Comparison of ENCODE assay signal across 16 cellular contexts in the genomic region with DNA sequence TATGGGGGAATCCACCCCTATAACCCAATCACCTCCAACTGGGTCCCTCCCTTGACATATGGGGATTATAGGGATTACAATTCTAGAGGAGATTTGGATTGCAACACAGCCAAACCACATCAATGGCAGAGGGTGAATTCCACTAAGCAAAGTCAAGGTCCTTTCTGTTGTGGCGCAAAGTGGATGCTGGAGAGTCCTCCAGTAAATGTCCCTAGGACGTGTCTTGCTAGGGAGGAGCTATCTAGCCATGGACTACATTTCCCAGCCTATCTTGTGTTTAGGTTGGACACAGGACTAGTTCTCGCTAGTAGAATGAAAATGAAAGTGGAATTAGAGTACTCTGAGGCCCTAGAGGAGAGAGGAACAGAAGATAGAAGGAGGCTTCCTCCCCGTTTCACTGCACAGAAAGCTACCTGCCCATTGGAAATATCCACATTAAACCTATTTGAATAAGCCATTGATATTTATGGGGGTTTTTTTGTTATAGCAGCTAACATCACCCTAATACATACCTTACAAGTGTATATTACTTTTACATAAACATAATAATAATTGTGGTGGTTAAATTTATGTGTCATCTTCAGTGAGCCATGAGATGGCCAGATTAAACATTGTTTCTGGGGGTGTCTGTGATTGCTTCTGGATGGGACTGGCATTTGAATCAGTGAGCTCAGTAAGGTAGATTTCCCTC. TPM values are rescaled to one million over a fixed set of nuclear protein-coding genes. Genes with fewer than 3 reads are reported as not detected.
DNase-seq lines count a peak whose midpoint lies in the region; ATAC-seq, FAIRE-seq and TF ChIP-seq lines count a peak whose summit lies in the region.
"Had no signal": no experiment of that assay in that cellular context is flagged by ENCODE, and none has a peak within 500 bp of the region (broad histone marks: within the 10 kb centered on the region; RNA-seq: fewer than 3 reads in every experiment).

No MANE protein-coding gene starts in this region.

- 24% methylated on average over 4 of the region's 4 CpGs for WGBS in A549 (ENCODE audit: missing lambda C conversion rate)
- 66% methylated on average over 4 of the region's 4 CpGs for WGBS in mammary epithelial cell (ENCODE audit: low coverage, missing lambda C conversion rate)

- H3K4me3 Mint-ChIP-seq in osteocyte (ENCODE audit: unreplicated experiment) = no peak overlapping the region
- H3K4me3 Mint-ChIP-seq in activated T-helper 1 cell treated with anti-CD3 and anti-CD28 coated beads, Interleukin-12 subunit alpha, Interleukin-12 subunit beta, Interleukin-2, Interleukin-4 antibody, amounts not matched to agents 30 ng/mL and 10 ng/mL and 1 ng/mL, durations not matched to agents 14 hours and 24 hours and 36 hours = no peak overlapping the region
- H3K4me3 Mint-ChIP-seq: CD4-positive, alpha-beta T cell had no signal

- DNase-seq in A549 (ENCODE audit: low read depth in 1 of 2, low spot score in 1 of 2) = no peak
- peak; percentile 0 for DNase-seq in ELR (ENCODE audit: low read depth)
- DNase-seq in NCI-H82 (lab: John Stamatoyannopoulos, UW) = peak; percentile 73
- DNase-seq in amniotic epithelial cell (ENCODE audit: low read depth) = peak; percentile 3
- no peak for DNase-seq in osteocyte (ENCODE audit: extremely low spot score, unreplicated experiment)
- no peak for DNase-seq in mammary epithelial cell
- no peak for DNase-seq in activated T-helper 1 cell treated with anti-CD3 and anti-CD28 coated beads, Interleukin-12 subunit alpha, Interleukin-12 subunit beta, Interleukin-2, Interleukin-4 antibody, amounts not matched to agents 30 ng/mL and 10 ng/mL and 1 ng/mL, durations not matched to agents 14 hours and 24 hours and 36 hours (ENCODE audit: low spot score)
- DNase-seq: ACHN; Calu3; CD4-positive, alpha-beta T cell; HCEC 1CT; NCI-H1105 treated with DMSO at 0.1 percent for 48 hours; NCI-H187 treated with DMSO at 0.1 percent for 48 hours; NCI-H2171; NCI-H446 treated with DMSO at 0.1 percent for 48 hours; T-helper 1 cell had no signal

- peaks cover 8% of the 10 kb centered on the region for H3K27me3 Mint-ChIP-seq in osteocyte (ENCODE audit: unreplicated experiment)
- no peaks in the 10 kb centered on the region for H3K27me3 Mint-ChIP-seq in activated T-helper 1 cell treated with anti-CD3 and anti-CD28 coated beads, Interleukin-12 subunit alpha, Interleukin-12 subunit beta, Interleukin-2, Interleukin-4 antibody, amounts not matched to agents 30 ng/mL and 10 ng/mL and 1 ng/mL, durations not matched to agents 14 hours and 24 hours and 36 hours (ENCODE audit: insufficient read depth)

- BruUV-seq in mammary epithelial cell (replicated peaks; lab: Mats Ljungman, UMichigan) = no TSS peak

- peak overlapping the region; percentile 16; the same call in 2 of the 3 replicates for H3K4me2 ChIP-seq in A549
- H3K4me2 ChIP-seq in mammary epithelial cell (ENCODE audit: insufficient read depth, low read depth, low read length) = no peak overlapping the region

- CTCF ChIA-PET in A549 (lab: Yijun Ruan, JAX) = interaction anchor here (1.3 kb wide), 1 partner anchor 39 kb away, joined by 3 read pairs; no protein-coding TSS in a partner anchor
- CTCF ChIA-PET in mammary epithelial cell (lab: Charles Lee; ENCODE audit: low non-redundant PET) = no interaction called here

- H3K9ac ChIP-seq in mammary epithelial cell (ENCODE audit: insufficient read depth, low read length) = no peak overlapping the region

- no peak for TF ChIP-seq EP300 in A549 (IDR thresholded peaks at IDR 0.05)

- H3K36me3 ChIP-seq in mammary epithelial cell (ENCODE audit: insufficient read depth, low read length) = no peaks in the 10 kb centered on the region

- H3K9me3 Mint-ChIP-seq in osteocyte (ENCODE audit: unreplicated experiment) = no peaks in the 10 kb centered on the region
- H3K9me3 Mint-ChIP-seq in activated T-helper 1 cell treated with anti-CD3 and anti-CD28 coated beads, Interleukin-12 subunit alpha, Interleukin-12 subunit beta, Interleukin-2, Interleukin-4 antibody, amounts not matched to agents 30 ng/mL and 10 ng/mL and 1 ng/mL, durations not matched to agents 14 hours and 24 hours and 36 hours = no peaks in the 10 kb centered on the region
- H3K9me3 Mint-ChIP-seq: CD4-positive, alpha-beta T cell had no signal

- no peak for ATAC-seq in A549

- no peak overlapping the region for H3K27ac Mint-ChIP-seq in osteocyte (ENCODE audit: unreplicated experiment)
- H3K27ac Mint-ChIP-seq in activated T-helper 1 cell treated with anti-CD3 and anti-CD28 coated beads, Interleukin-12 subunit alpha, Interleukin-12 subunit beta, Interleukin-2, Interleukin-4 antibody, amounts not matched to agents 30 ng/mL and 10 ng/mL and 1 ng/mL, durations not matched to agents 14 hours and 24 hours and 36 hours = no peak overlapping the region
- H3K27ac Mint-ChIP-seq: CD4-positive, alpha-beta T cell had no signal

- dilution Hi-C loops in mammary epithelial cell (cut with HindIII; ENCODE audit: low sequenced_read_pairs) = no loop called here

- H3K79me2 ChIP-seq in mammary epithelial cell (ENCODE audit: insufficient read depth, low read length) = no peaks in the 10 kb centered on the region

- no peak for FAIRE-seq in A549 (lab: Jason Lieb, UNC)

- POLR2A ChIA-PET in A549 (lab: Yijun Ruan, JAX) = interaction anchor here (0.6 kb wide), 1 partner anchor 286 kb away, joined by 3 read pairs; no protein-coding TSS in a partner anchor

- H3K9me3 ChIP-seq in A549 (peaks cover 3% of the 10 kb centered on the region; the same call in 2 of the 3 replicates), mammary epithelial cell (replicated peaks; ENCODE audit: insufficient read depth, low read length) (no peaks in the 10 kb centered on the region)

- no peak overlapping the region for H2AFZ ChIP-seq in mammary epithelial cell (ENCODE audit: low read depth, low read length)

- H3K27ac ChIP-seq in A549 (no peak overlapping the region), mammary epithelial cell (ENCODE audit: insufficient read depth, low read depth, low read length) (no peak overlapping the region)

- TF ChIP-seq RAD21 in A549 (conservative IDR thresholded peaks at IDR 0.05 in 1 of 2, IDR thresholded peaks at IDR 0.05 in 1 of 2) = no peak

- no peaks in the 10 kb centered on the region for H3K36me3 Mint-ChIP-seq in osteocyte (ENCODE audit: unreplicated experiment)
- no peaks in the 10 kb centered on the region for H3K36me3 Mint-ChIP-seq in activated T-helper 1 cell treated with anti-CD3 and anti-CD28 coated beads, Interleukin-12 subunit alpha, Interleukin-12 subunit beta, Interleukin-2, Interleukin-4 antibody, amounts not matched to agents 30 ng/mL and 10 ng/mL and 1 ng/mL, durations not matched to agents 14 hours and 24 hours and 36 hours (ENCODE audit: low read depth)

- in situ Hi-C loops in mammary epithelial cell (cut with MboI; ENCODE audit: low sequenced_read_pairs in 2 of 2) = loop anchor here in 1 of 2 donors (25.0 kb wide), 1 partner anchor 976 kb away; no protein-coding TSS in a partner anchor

- H3K4me3 ChIP-seq in A549 (no peak overlapping the region), mammary epithelial cell (replicated peaks in 1 of 3; ENCODE audit: insufficient read depth in 1 of 3, low read depth in 2 of 3, low read length in 3 of 3) (no peak overlapping the region)

- TF ChIP-seq CTCF in A549 (IDR thresholded peaks at IDR 0.05) = no peak
- no peak for TF ChIP-seq CTCF in osteocyte (IDR thresholded peaks at IDR 0.05)
- no peak for TF ChIP-seq CTCF in mammary epithelial cell (conservative IDR thresholded peaks at IDR 0.05 in 1 of 2, IDR thresholded peaks at IDR 0.05 in 1 of 2; ENCODE audit: extremely low read depth in 1 of 2, insufficient read depth in 1 of 2, low read depth in 1 of 2, low read length in 2 of 2)

- H3K27me3 ChIP-seq in mammary epithelial cell (ENCODE audit: insufficient read depth, low read length) = peaks cover 2% of the 10 kb centered on the region

- H3K4me1 Mint-ChIP-seq in osteocyte (ENCODE audit: unreplicated experiment) = no peaks in the 10 kb centered on the region
- H3K4me1 Mint-ChIP-seq in activated T-helper 1 cell treated with anti-CD3 and anti-CD28 coated beads, Interleukin-12 subunit alpha, Interleukin-12 subunit beta, Interleukin-2, Interleukin-4 antibody, amounts not matched to agents 30 ng/mL and 10 ng/mL and 1 ng/mL, durations not matched to agents 14 hours and 24 hours and 36 hours (ENCODE audit: low read depth) = no peaks in the 10 kb centered on the region

- intact Hi-C loops in mammary epithelial cell (cut with micrococcal nuclease) = no loop called here
- intact Hi-C loops in activated T-helper 1 cell treated with anti-CD3 and anti-CD28 coated beads, Interleukin-12 subunit alpha, Interleukin-12 subunit beta, Interleukin-2, Interleukin-4 antibody, amounts not matched to agents 30 ng/mL and 10 ng/mL and 1 ng/mL, durations not matched to agents 14 hours and 24 hours and 36 hours (cut with micrococcal nuclease) = no loop called here

- no peak for TF ChIP-seq POLR2A in A549 (IDR thresholded peaks at IDR 0.05; ENCODE audit: low read length)

- H3K4me1 ChIP-seq in A549 (no peaks in the 10 kb centered on the region), mammary epithelial cell (ENCODE audit: insufficient read depth, low read length) (no peaks in the 10 kb centered on the region)

- no peaks in the 10 kb centered on the region for H4K20me1 ChIP-seq in mammary epithelial cell (ENCODE audit: insufficient read depth, low read length)

TF ChIP-seq in A549, 52 proteins besides CTCF, POLR2A, EP300 and RAD21 (continues in another document):
- TF ChIP-seq RFX5 (IDR thresholded peaks at IDR 0.05) (no peak), RCOR1 (IDR thresholded peaks at IDR 0.05; ENCODE audit: low read depth, low read length) (no peak), ESRRA (IDR thresholded peaks at IDR 0.05; ENCODE audit: borderline replicate concordance, low read length) (no peak)

RNA-seq across cellular contexts. Expression of gene ERCC4, which starts 56.7 kb away (rescaled TPM):
- polyA plus RNA-seq in A549 (2011; rRNA removed) = 15.1 and 20.8 TPM in 2 replicates
- 2.4 TPM in 2 replicates for polyA plus RNA-seq in A549 (2012; cell fraction: cytosol; rRNA removed)
- polyA plus RNA-seq in A549 (2012; cell fraction: nucleus; rRNA removed) = 2.5 and 4.4 TPM in 2 replicates
- polyA plus RNA-seq in A549 (2017; fragmentation: RNase III; extraction: RNeasy Plus Mini Kit Qiagen cat#74134 plus additional on column Dnase treatment) = 5.6 to 5.9 TPM (median 5.9 TPM) in 3 replicates
- 13.9 and 21.4 TPM in 2 replicates for polyA minus RNA-seq in A549 (2011; rRNA and poly(A)+ RNA removed)
- 16.0 and 19.7 TPM in 2 replicates for total RNA-seq in osteocyte
- 10 to 100 TPM in 1 of 2 donors, 1 to 10 TPM in 1; 9.7 to 13.1 TPM for total RNA-seq in mammary epithelial cell
- polyA plus RNA-seq in mammary epithelial cell = 2.5 TPM
- 33.3 TPM for polyA minus RNA-seq in mammary epithelial cell
- 15.9 and 18.6 TPM in 2 replicates for total RNA-seq in activated T-helper 1 cell treated with anti-CD3 and anti-CD28 coated beads, Interleukin-12 subunit alpha, Interleukin-12 subunit beta, Interleukin-2, Interleukin-4 antibody, amounts not matched to agents 30 ng/mL and 10 ng/mL and 1 ng/mL, durations not matched to agents 14 hours and 24 hours and 36 hours

Comparison
In these comparisons a context has a peak if more than half of its experiments do, and no peak if none do; other contexts are left out.
1. DNase-seq: peak in ELR (single experiment), NCI-H82 (single experiment) and amniotic epithelial cell (single experiment); none in A549 (0 of 2), osteocyte (single experiment), mammary epithelial cell (single experiment) and activated T-helper 1 cell treated with anti-CD3 and anti-CD28 coated beads, Interleukin-12 subunit alpha, Interleukin-12 subunit beta, Interleukin-2, Interleukin-4 antibody, amounts not matched to agents 30 ng/mL and 10 ng/mL and 1 ng/mL, durations not matched to agents 14 hours and 24 hours and 36 hours (single experiment).